ENCODE assay signal across 16 cellular contexts in genomic region chr11:128171496-128171895, GRCh38.
DNase-seq lines count a peak whose midpoint lies in the region; ATAC-seq and TF ChIP-seq lines count a peak whose summit lies in the region.
"Had no signal": no experiment of that assay in that cellular context is flagged by ENCODE, and none has a peak within 500 bp of the region (broad histone marks: within the 10 kb centered on the region; RNA-seq: fewer than 3 reads in every experiment).

No MANE protein-coding gene starts in this region.

- H3K27me3 ChIP-seq in left lung (no peaks in the 10 kb centered on the region), mesendoderm (ENCODE audit: insufficient read depth, low read length, poor library complexity) (no peaks in the 10 kb centered on the region)
- H3K27me3 ChIP-seq: Peyer's patch had no signal

- no peak overlapping the region for H2BK120ac ChIP-seq in mesendoderm (ENCODE audit: low read depth, low read length)

- no peaks in the 10 kb centered on the region for H3K79me2 ChIP-seq in mesendoderm (ENCODE audit: control insufficient read depth, insufficient read depth, low read length)

- no peaks in the 10 kb centered on the region for H3K36me3 Mint-ChIP-seq in activated CD4-positive, alpha-beta memory T cell treated with anti-CD3 and anti-CD28 coated beads for 36 hours
- H3K36me3 Mint-ChIP-seq: activated CD8-positive, alpha-beta memory T cell treated with anti-CD3 and anti-CD28 coated beads, Interleukin-2, amount 10 ng/mL, durations not matched to agents 7 days and 5 days; activated naive CD4-positive, alpha-beta T cell treated with anti-CD3 and anti-CD28 coated beads, Interleukin-2, amount 50 U/mL, for 72 hours; CD14-positive monocyte; WTC11 had no signal

- intact Hi-C loops in left lung (cut with DNase I) = loop anchor here in 1 of 2 donors (5.0 kb wide), 1 partner anchor 661 kb away; no protein-coding TSS in a partner anchor
- intact Hi-C loops in activated CD4-positive, alpha-beta memory T cell treated with anti-CD3 and anti-CD28 coated beads for 36 hours (cut with micrococcal nuclease) = loop anchor here (5.0 kb wide), 3 partner anchors 301 to 676 kb away; no protein-coding TSS in a partner anchor

- H3K4me2 ChIP-seq in mesendoderm (ENCODE audit: low read length) = no peak overlapping the region
- H3K4me2 ChIP-seq: GM23338 had no signal

- peak; percentile 53 for ATAC-seq in left lung

- H3K56ac ChIP-seq in mesendoderm (ENCODE audit: low read length) = no peak overlapping the region

- WGBS in mesendoderm (ENCODE audit: extremely low coverage, insufficient coverage, low lambda C conversion rate) = no CpG with 5 or more reads among the region's 4 CpGs

- H3K4me1 ChIP-seq in left lung = peaks cover 0 to 6% of the 10 kb centered on the region in 2 donors
- H3K4me1 ChIP-seq in mesendoderm (ENCODE audit: control insufficient read depth, low read depth, low read length) = peaks cover 5% of the 10 kb centered on the region
- H3K4me1 ChIP-seq: Peyer's patch had no signal

- DNase-seq in DMS53 treated with DMSO at 0.1 percent for 48 hours (lab: John Stamatoyannopoulos, UW; ENCODE audit: unreplicated experiment) (peak; percentile 77), M059J (ENCODE audit: low read depth) (peak; percentile 88), astrocyte of the cerebellum (ENCODE audit: low read depth) (peak; percentile 60), left lung (no peak), mesendoderm (no peak)
- no peak for DNase-seq in activated CD8-positive, alpha-beta memory T cell treated with anti-CD3 and anti-CD28 coated beads, Interleukin-2, amount 50 U/mL, for 4 hours
- DNase-seq in activated CD4-positive, alpha-beta memory T cell treated with anti-CD3 and anti-CD28 coated beads for 36 hours = no peak
- DNase-seq: activated CD8-positive, alpha-beta memory T cell treated with anti-CD3 and anti-CD28 coated beads, Interleukin-2, amount 10 ng/mL, durations not matched to agents 7 days and 5 days; central memory CD4-positive, alpha-beta T cell; Peyer's patch; T-helper 1 cell had no signal

- H3K36me3 ChIP-seq in left lung = no peaks in the 10 kb centered on the region
- H3K36me3 ChIP-seq in mesendoderm (ENCODE audit: control insufficient read depth, insufficient read depth, low read length) = no peaks in the 10 kb centered on the region
- H3K36me3 ChIP-seq: Peyer's patch had no signal

- H3K4me3 ChIP-seq in astrocyte of the cerebellum (ENCODE audit: low read depth, low read length) (no peak overlapping the region), left lung (no peak overlapping the region), mesendoderm (ENCODE audit: low read length) (no peak overlapping the region)
- H3K4me3 ChIP-seq: GM23338, Peyer's patch had no signal

- peaks cover 17% of the 10 kb centered on the region for H3K4me1 Mint-ChIP-seq in activated CD4-positive, alpha-beta memory T cell treated with anti-CD3 and anti-CD28 coated beads for 36 hours (ENCODE audit: low read depth)
- H3K4me1 Mint-ChIP-seq: CD14-positive monocyte had no signal

- H2BK15ac ChIP-seq in mesendoderm (replicated peaks; ENCODE audit: low read depth) = no peak overlapping the region

- H3K4me3 Mint-ChIP-seq in activated CD4-positive, alpha-beta memory T cell treated with anti-CD3 and anti-CD28 coated beads for 36 hours = no peak overlapping the region
- H3K4me3 Mint-ChIP-seq: activated CD8-positive, alpha-beta memory T cell treated with anti-CD3 and anti-CD28 coated beads, Interleukin-2, amount 10 ng/mL, durations not matched to agents 7 days and 5 days; CD14-positive monocyte; GM23338; WTC11 had no signal

- in situ Hi-C loops in astrocyte of the cerebellum (cut with HindIII; ENCODE audit: low sequenced_read_pairs) = loop anchor here (10.0 kb wide), 1 partner anchor 463 kb away; no protein-coding TSS in a partner anchor

- H3K9me3 ChIP-seq in left lung = no peaks in the 10 kb centered on the region
- H3K9me3 ChIP-seq: Peyer's patch had no signal

- H2AK5ac ChIP-seq in mesendoderm (ENCODE audit: low read length) = no peak overlapping the region

- no peaks in the 10 kb centered on the region for H3K27me3 Mint-ChIP-seq in activated CD4-positive, alpha-beta memory T cell treated with anti-CD3 and anti-CD28 coated beads for 36 hours
- H3K27me3 Mint-ChIP-seq: activated CD8-positive, alpha-beta memory T cell treated with anti-CD3 and anti-CD28 coated beads, Interleukin-2, amount 10 ng/mL, durations not matched to agents 7 days and 5 days had no signal

- H3K79me1 ChIP-seq in mesendoderm (ENCODE audit: low read length) = no peaks in the 10 kb centered on the region

- H2BK5ac ChIP-seq in mesendoderm (ENCODE audit: low read length) = no peak overlapping the region

- H4K5ac ChIP-seq in mesendoderm (ENCODE audit: low read length) = no peak overlapping the region

- H3K18ac ChIP-seq in mesendoderm (ENCODE audit: low read length) = no peak overlapping the region

- H3K27ac Mint-ChIP-seq in activated CD4-positive, alpha-beta memory T cell treated with anti-CD3 and anti-CD28 coated beads for 36 hours = no peak overlapping the region
- H3K27ac Mint-ChIP-seq: activated CD8-positive, alpha-beta memory T cell treated with anti-CD3 and anti-CD28 coated beads, Interleukin-2, amount 10 ng/mL, durations not matched to agents 7 days and 5 days; activated naive CD4-positive, alpha-beta T cell treated with anti-CD3 and anti-CD28 coated beads, Interleukin-2, amount 50 U/mL, for 72 hours; CD14-positive monocyte; GM23338; progenitor cell of endocrine pancreas; WTC11 had no signal

- H3K4ac ChIP-seq in mesendoderm (ENCODE audit: low read depth, low read length) = no peak overlapping the region

- H3K9me3 Mint-ChIP-seq in activated CD4-positive, alpha-beta memory T cell treated with anti-CD3 and anti-CD28 coated beads for 36 hours = no peaks in the 10 kb centered on the region
- H3K9me3 Mint-ChIP-seq: activated naive CD4-positive, alpha-beta T cell treated with anti-CD3 and anti-CD28 coated beads, Interleukin-2, amount 50 U/mL, for 72 hours; CD14-positive monocyte; GM23338; WTC11 had no signal

- CTCF ChIA-PET in activated CD4-positive, alpha-beta memory T cell treated with anti-CD3 and anti-CD28 coated beads for 36 hours (lab: Charles Lee) = interaction anchor here (0.7 to 10.0 kb wide), 33 partner anchors 11 to 697 kb away, joined by 3 to 127 read pairs (median 5); no protein-coding TSS in a partner anchor

- H3K27ac ChIP-seq in left lung = no peak overlapping the region
- H3K27ac ChIP-seq in mesendoderm (ENCODE audit: low read depth, low read length) = no peak overlapping the region
- H3K27ac ChIP-seq: Peyer's patch had no signal

- TF ChIP-seq CTCF in astrocyte of the cerebellum (IDR thresholded peaks at IDR 0.05; ENCODE audit: low read depth, low read length, missing control alignments) (no peak), left lung (IDR thresholded peaks at IDR 0.05) (no peak)

- no peak overlapping the region for H3K23ac ChIP-seq in mesendoderm (ENCODE audit: low read length)

- no peak overlapping the region for H4K8ac ChIP-seq in mesendoderm (ENCODE audit: low read depth, low read length)

- POLR2A ChIA-PET in activated CD4-positive, alpha-beta memory T cell treated with anti-CD3 and anti-CD28 coated beads for 36 hours (lab: Charles Lee) = no interaction called here

- no peak overlapping the region for H3K9ac ChIP-seq in mesendoderm (ENCODE audit: low read length)

Comparison
In these comparisons a context has a peak if more than half of its experiments do, and no peak if none do; other contexts are left out.
1. DNase-seq: peak in DMS53 treated with DMSO at 0.1 percent for 48 hours (single experiment), M059J (single experiment) and astrocyte of the cerebellum (single experiment); none in left lung (0 of 2), mesendoderm (single experiment), activated CD8-positive, alpha-beta memory T cell treated with anti-CD3 and anti-CD28 coated beads, Interleukin-2, amount 50 U/mL, for 4 hours (single experiment) and activated CD4-positive, alpha-beta memory T cell treated with anti-CD3 and anti-CD28 coated beads for 36 hours (single experiment).